In genomic region chr9:136225366-136225747, GRCh38 we compare ENCODE assay signal across 10 cellular contexts. TPM values are rescaled to one million over a fixed set of nuclear protein-coding genes. Genes with fewer than 3 reads are reported as not detected.
A peak's percentile ranks its signal among the peaks of the same experiment; 100 is the strongest.
DNase-seq lines count a peak whose midpoint lies in the region; ATAC-seq, FAIRE-seq and TF ChIP-seq lines count a peak whose summit lies in the region.
"Had no signal": no experiment of that assay in that cellular context is flagged by ENCODE, and none has a peak within 500 bp of the region (broad histone marks: within the 10 kb centered on the region; RNA-seq: fewer than 3 reads in every experiment).

No MANE protein-coding gene starts in this region.

- H3K4me3 Mint-ChIP-seq in endodermal cell = no peak overlapping the region

- H3K36me3 Mint-ChIP-seq in endodermal cell (ENCODE audit: low read depth) = peaks cover 19% of the 10 kb centered on the region

- H3K27ac Mint-ChIP-seq in endodermal cell = peak overlapping the region; percentile 66

- H3K4me1 ChIP-seq in endodermal cell (ENCODE audit: control insufficient read depth, insufficient read depth, low read length) (no peaks in the 10 kb centered on the region), small intestine (ENCODE audit: control insufficient read depth in 2 of 2, insufficient read depth in 1 of 2, low read depth in 1 of 2, low read length in 1 of 2) (no peaks in the 10 kb centered on the region)

- H3K9ac ChIP-seq in endodermal cell (ENCODE audit: extremely low read depth, low read length, poor library complexity, severe bottlenecking) = no peak overlapping the region

- H3K27me3 ChIP-seq in endodermal cell (ENCODE audit: control insufficient read depth, insufficient read depth, low read length, poor library complexity, severe bottlenecking) = no peaks in the 10 kb centered on the region
- no peaks in the 10 kb centered on the region for H3K27me3 ChIP-seq in small intestine (ENCODE audit: control insufficient read depth in 2 of 2, insufficient read depth in 2 of 2, low read length in 2 of 2)

- 90 to 95% methylated on average over 17 to 19 of the region's 19 CpGs for WGBS in endodermal cell (ENCODE audit: insufficient coverage in 1 of 2, insufficient read length in 1 of 2), 2 experiments
- 84 to 92% (median 85%) methylated on average over 19 of the region's 19 CpGs for WGBS in small intestine, 3 donors

- H3K27me3 Mint-ChIP-seq in endodermal cell (ENCODE audit: insufficient read depth) = no peaks in the 10 kb centered on the region

- ATAC-seq in GM21381 (IDR thresholded peaks at IDR 0.05; ENCODE audit: unreplicated experiment) (peak; percentile 48), HG03432 (IDR thresholded peaks at IDR 0.05; ENCODE audit: unreplicated experiment) (peak; percentile 60)

- H3K36me3 ChIP-seq in endodermal cell (ENCODE audit: control insufficient read depth, insufficient read depth, low read length) (peaks cover 24% of the 10 kb centered on the region), small intestine (ENCODE audit: control insufficient read depth in 2 of 2, insufficient read depth in 2 of 2, low read length in 2 of 2) (peaks cover 0 to 1% of the 10 kb centered on the region in 2 donors)

- FAIRE-seq in GM18507 (lab: Jason Lieb, UNC) (peak; percentile 97), small intestine (lab: Jason Lieb, UNC) (no peak)
- FAIRE-seq: endometrium had no signal

- H3K4me3 ChIP-seq in endodermal cell (ENCODE audit: low read length) (no peak overlapping the region), small intestine (ENCODE audit: low read depth in 1 of 2, low read length in 2 of 2) (no peak overlapping the region)

- H3K9me3 ChIP-seq in endodermal cell (ENCODE audit: control insufficient read depth, low read length) = no peaks in the 10 kb centered on the region
- no peaks in the 10 kb centered on the region for H3K9me3 ChIP-seq in small intestine (ENCODE audit: control insufficient read depth, low read depth)

- H3K9me3 Mint-ChIP-seq in endodermal cell = no peaks in the 10 kb centered on the region

- no peak overlapping the region for H3K27ac ChIP-seq in endodermal cell (ENCODE audit: low read depth, low read length)
- H3K27ac ChIP-seq in small intestine (ENCODE audit: low read depth in 1 of 2, low read length in 1 of 2) = peak overlapping the region in 1 of 2 donors; percentile 70
- no peak overlapping the region for H3K27ac ChIP-seq in substantia nigra (ENCODE audit: low read depth, low read length, poor library complexity, severe bottlenecking)

- no peak for TF ChIP-seq CTCF in endodermal cell (conservative IDR thresholded peaks at IDR 0.05)

- DNase-seq in GM18507 (ENCODE audit: extremely low spot score, insufficient read length, low read depth) = no peak
- no peak for DNase-seq in endodermal cell
- no peak for DNase-seq in small intestine
- no peak for DNase-seq in substantia nigra (lab: John Stamatoyannopoulos, UW)
- no peak for DNase-seq in activated CD4-positive, alpha-beta T cell treated with anti-CD3 and anti-CD28 coated beads for 48 hours
- no peak for DNase-seq in NCI-H146 treated with DMSO at 0.1 percent for 48 hours (lab: John Stamatoyannopoulos, UW; ENCODE audit: unreplicated experiment)

- no peaks in the 10 kb centered on the region for H3K4me1 Mint-ChIP-seq in endodermal cell

RNA-seq across cellular contexts. Expression of gene QSOX2, which starts 20.3 kb away (rescaled TPM):
- total RNA-seq in endodermal cell = 10 to 100 TPM; 22.0 to 26.3 TPM
- 29.8 TPM for polyA plus RNA-seq in endodermal cell (2013, experiment 1 of 2)
- 26.3 TPM for polyA plus RNA-seq in endodermal cell (2013, experiment 2 of 2)
- 1 to 10 TPM; 1.4 to 6.0 (median 2.7) TPM for polyA plus RNA-seq in small intestine

RNA-seq across cellular contexts. Expression of gene LHX3, which starts 20.4 kb away (rescaled TPM):
- not detected for total RNA-seq in endodermal cell
- 0.11 TPM for polyA plus RNA-seq in endodermal cell (2013, experiment 1 of 2)
- polyA plus RNA-seq in endodermal cell (2013, experiment 2 of 2) = not detected
- not detected for polyA plus RNA-seq in small intestine
- total RNA-seq: liver had no signal
- polyA plus RNA-seq: liver had no signal
